Comparison of ENCODE assay signal across 1 cellular context in the genomic region with DNA sequence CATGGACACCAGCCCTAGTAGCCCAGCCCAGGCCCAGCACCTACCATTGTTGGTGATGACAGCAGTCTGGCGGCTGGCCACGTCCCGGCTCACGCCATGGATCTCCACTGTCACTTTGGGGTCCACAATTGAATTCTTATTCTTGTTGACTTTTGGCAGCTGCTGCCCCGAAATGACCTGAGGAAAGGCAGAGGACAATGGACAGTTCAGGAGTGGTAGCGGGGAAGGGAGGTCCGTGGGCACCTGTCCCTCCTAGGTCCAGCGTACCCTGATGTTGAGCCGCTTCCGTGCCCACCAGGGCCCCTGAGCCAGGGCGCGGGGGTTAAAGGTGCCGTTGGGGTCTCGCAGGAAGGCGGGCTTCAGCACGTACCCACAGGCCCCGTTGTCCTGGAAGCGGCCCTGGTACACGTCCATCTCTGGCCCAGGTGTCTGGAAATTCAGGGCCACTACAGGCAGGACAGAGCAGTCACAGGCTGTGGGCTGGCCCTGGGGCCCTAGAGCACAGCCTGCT.
TF ChIP-seq lines count a peak whose summit lies in the region.

No MANE protein-coding gene starts in this region.

TF ChIP-seq in HepG2, 621 proteins besides CTCF, POLR2A, EP300 and RAD21:
- TF ChIP-seq ZNF343 (CRISPR knock-in tag; IDR thresholded peaks at IDR 0.05) (no peak), PLRG1 (conservative IDR thresholded peaks at IDR 0.05) (no peak), RBFOX2 (IDR thresholded peaks at IDR 0.05; ENCODE audit: low read depth, low read length) (peak; percentile 33; the same call in 1 of the 2 replicates), RCOR2 (CRISPR knock-in tag; IDR thresholded peaks at IDR 0.05) (no peak), SRSF4 (IDR thresholded peaks at IDR 0.05; ENCODE audit: low read depth, low read length, poor library complexity, severe bottlenecking) (no peak), RARA (CRISPR knock-in tag; IDR thresholded peaks at IDR 0.05) (no peak), AGO2 (optimal IDR thresholded peaks at IDR 0.05; ENCODE audit: low read depth, low read length) (peak; percentile 40)
- TF ChIP-seq, protein P1, sequence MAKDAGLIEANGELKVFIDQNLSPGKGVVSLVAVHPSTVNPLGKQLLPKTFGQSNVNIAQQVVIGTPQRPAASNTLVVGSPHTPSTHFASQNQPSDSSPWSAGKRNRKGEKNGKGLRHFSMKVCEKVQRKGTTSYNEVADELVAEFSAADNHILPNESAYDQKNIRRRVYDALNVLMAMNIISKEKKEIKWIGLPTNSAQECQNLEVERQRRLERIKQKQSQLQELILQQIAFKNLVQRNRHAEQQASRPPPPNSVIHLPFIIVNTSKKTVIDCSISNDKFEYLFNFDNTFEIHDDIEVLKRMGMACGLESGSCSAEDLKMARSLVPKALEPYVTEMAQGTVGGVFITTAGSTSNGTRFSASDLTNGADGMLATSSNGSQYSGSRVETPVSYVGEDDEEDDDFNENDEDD (CRISPR knock-in tag; IDR thresholded peaks at IDR 0.05; ENCODE audit: borderline replicate concordance), result no peak
- TF ChIP-seq, protein P2, sequence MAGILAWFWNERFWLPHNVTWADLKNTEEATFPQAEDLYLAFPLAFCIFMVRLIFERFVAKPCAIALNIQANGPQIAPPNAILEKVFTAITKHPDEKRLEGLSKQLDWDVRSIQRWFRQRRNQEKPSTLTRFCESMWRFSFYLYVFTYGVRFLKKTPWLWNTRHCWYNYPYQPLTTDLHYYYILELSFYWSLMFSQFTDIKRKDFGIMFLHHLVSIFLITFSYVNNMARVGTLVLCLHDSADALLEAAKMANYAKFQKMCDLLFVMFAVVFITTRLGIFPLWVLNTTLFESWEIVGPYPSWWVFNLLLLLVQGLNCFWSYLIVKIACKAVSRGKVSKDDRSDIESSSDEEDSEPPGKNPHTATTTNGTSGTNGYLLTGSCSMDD (CRISPR knock-in tag; IDR thresholded peaks at IDR 0.05), result no peak
- TF ChIP-seq, protein P3, sequence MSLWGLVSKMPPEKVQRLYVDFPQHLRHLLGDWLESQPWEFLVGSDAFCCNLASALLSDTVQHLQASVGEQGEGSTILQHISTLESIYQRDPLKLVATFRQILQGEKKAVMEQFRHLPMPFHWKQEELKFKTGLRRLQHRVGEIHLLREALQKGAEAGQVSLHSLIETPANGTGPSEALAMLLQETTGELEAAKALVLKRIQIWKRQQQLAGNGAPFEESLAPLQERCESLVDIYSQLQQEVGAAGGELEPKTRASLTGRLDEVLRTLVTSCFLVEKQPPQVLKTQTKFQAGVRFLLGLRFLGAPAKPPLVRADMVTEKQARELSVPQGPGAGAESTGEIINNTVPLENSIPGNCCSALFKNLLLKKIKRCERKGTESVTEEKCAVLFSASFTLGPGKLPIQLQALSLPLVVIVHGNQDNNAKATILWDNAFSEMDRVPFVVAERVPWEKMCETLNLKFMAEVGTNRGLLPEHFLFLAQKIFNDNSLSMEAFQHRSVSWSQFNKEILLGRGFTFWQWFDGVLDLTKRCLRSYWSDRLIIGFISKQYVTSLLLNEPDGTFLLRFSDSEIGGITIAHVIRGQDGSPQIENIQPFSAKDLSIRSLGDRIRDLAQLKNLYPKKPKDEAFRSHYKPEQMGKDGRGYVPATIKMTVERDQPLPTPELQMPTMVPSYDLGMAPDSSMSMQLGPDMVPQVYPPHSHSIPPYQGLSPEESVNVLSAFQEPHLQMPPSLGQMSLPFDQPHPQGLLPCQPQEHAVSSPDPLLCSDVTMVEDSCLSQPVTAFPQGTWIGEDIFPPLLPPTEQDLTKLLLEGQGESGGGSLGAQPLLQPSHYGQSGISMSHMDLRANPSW (CRISPR knock-in tag; IDR thresholded peaks at IDR 0.05; ENCODE audit: borderline replicate concordance), result no peak
- TF ChIP-seq, protein P4, sequence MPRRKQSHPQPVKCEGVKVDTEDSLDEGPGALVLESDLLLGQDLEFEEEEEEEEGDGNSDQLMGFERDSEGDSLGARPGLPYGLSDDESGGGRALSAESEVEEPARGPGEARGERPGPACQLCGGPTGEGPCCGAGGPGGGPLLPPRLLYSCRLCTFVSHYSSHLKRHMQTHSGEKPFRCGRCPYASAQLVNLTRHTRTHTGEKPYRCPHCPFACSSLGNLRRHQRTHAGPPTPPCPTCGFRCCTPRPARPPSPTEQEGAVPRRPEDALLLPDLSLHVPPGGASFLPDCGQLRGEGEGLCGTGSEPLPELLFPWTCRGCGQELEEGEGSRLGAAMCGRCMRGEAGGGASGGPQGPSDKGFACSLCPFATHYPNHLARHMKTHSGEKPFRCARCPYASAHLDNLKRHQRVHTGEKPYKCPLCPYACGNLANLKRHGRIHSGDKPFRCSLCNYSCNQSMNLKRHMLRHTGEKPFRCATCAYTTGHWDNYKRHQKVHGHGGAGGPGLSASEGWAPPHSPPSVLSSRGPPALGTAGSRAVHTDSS (CRISPR knock-in tag; conservative IDR thresholded peaks at IDR 0.05), result no peak
- TF ChIP-seq, protein P5, sequence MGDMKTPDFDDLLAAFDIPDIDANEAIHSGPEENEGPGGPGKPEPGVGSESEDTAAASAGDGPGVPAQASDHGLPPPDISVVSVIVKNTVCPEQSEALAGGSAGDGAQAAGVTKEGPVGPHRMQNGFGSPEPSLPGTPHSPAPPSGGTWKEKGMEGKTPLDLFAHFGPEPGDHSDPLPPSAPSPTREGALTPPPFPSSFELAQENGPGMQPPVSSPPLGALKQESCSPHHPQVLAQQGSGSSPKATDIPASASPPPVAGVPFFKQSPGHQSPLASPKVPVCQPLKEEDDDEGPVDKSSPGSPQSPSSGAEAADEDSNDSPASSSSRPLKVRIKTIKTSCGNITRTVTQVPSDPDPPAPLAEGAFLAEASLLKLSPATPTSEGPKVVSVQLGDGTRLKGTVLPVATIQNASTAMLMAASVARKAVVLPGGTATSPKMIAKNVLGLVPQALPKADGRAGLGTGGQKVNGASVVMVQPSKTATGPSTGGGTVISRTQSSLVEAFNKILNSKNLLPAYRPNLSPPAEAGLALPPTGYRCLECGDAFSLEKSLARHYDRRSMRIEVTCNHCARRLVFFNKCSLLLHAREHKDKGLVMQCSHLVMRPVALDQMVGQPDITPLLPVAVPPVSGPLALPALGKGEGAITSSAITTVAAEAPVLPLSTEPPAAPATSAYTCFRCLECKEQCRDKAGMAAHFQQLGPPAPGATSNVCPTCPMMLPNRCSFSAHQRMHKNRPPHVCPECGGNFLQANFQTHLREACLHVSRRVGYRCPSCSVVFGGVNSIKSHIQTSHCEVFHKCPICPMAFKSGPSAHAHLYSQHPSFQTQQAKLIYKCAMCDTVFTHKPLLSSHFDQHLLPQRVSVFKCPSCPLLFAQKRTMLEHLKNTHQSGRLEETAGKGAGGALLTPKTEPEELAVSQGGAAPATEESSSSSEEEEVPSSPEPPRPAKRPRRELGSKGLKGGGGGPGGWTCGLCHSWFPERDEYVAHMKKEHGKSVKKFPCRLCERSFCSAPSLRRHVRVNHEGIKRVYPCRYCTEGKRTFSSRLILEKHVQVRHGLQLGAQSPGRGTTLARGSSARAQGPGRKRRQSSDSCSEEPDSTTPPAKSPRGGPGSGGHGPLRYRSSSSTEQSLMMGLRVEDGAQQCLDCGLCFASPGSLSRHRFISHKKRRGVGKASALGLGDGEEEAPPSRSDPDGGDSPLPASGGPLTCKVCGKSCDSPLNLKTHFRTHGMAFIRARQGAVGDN (CRISPR knock-in tag; IDR thresholded peaks at IDR 0.05), result 0 out of 2 replicates have a peak, but pooled peaks have one; percentile 10
